In the genomic region with DNA sequence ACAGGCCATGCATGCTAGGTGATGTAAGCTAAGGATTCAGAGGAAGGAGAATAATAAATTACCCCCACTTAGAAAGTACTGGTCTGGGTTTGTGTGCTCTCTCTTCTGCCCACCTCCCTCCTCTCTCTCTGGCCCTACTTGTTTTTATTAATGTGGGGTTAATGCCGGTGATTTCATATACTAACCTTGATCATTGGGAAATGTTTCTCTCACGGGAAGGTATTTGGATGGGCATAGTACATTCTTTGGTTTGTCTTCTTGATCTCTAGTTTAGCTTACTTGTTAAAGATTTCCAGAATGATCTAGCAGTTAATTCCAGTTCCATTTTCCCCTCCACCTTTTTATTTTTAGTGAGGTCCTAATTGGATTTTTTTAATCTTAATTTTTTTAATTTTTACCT, we compare ENCODE assay signal across 15 cellular contexts. TPM values are rescaled to one million over a fixed set of nuclear protein-coding genes. Genes with fewer than 3 reads are reported as not detected.
DNase-seq lines count a peak whose midpoint lies in the region; ATAC-seq and TF ChIP-seq lines count a peak whose summit lies in the region.
"Had no signal": no experiment of that assay in that cellular context is flagged by ENCODE, and none has a peak within 500 bp of the region (broad histone marks: within the 10 kb centered on the region; RNA-seq: fewer than 3 reads in every experiment).

No MANE protein-coding gene starts in this region.

- CTCF ChIA-PET in PC-9 (lab: Charles Lee) = no interaction called here
- CTCF ChIA-PET in mammary epithelial cell (lab: Charles Lee; ENCODE audit: low non-redundant PET) = interaction anchor here (0.6 kb wide), 1 partner anchor 66 kb away, joined by 3 read pairs; no protein-coding TSS in a partner anchor

- H3K27me3 ChIP-seq in PC-9 (ENCODE audit: insufficient read depth, low read depth) = no peaks in the 10 kb centered on the region
- H3K27me3 ChIP-seq in right lobe of liver = no peaks in the 10 kb centered on the region
- no peaks in the 10 kb centered on the region for H3K27me3 ChIP-seq in mammary epithelial cell (ENCODE audit: insufficient read depth, low read length)
- H3K27me3 ChIP-seq in suprapubic skin = no peaks in the 10 kb centered on the region
- H3K27me3 ChIP-seq: BE2C had no signal

- H3F3A ChIP-seq in PC-9 (ENCODE audit: insufficient read depth, low read depth) = peaks cover 35% of the 10 kb centered on the region

- H3K9ac ChIP-seq in mammary epithelial cell (ENCODE audit: insufficient read depth, low read length) = no peak overlapping the region

- no peak overlapping the region for H3K4me2 ChIP-seq in PC-9
- H3K4me2 ChIP-seq in mammary epithelial cell (ENCODE audit: insufficient read depth, low read depth, low read length) = no peak overlapping the region

- peaks cover 38% of the 10 kb centered on the region for H3K4me1 ChIP-seq in PC-9 (replicated peaks; ENCODE audit: insufficient read depth)
- H3K4me1 ChIP-seq in right lobe of liver = peaks cover 0 to 57% (median 19%) of the 10 kb centered on the region in 4 donors
- peaks cover 12% of the 10 kb centered on the region for H3K4me1 ChIP-seq in mammary epithelial cell (ENCODE audit: insufficient read depth, low read length)
- peaks cover 10% of the 10 kb centered on the region for H3K4me1 ChIP-seq in suprapubic skin

- no peaks in the 10 kb centered on the region for H3K9me2 ChIP-seq in PC-9 (ENCODE audit: insufficient read depth)

- H4K20me1 ChIP-seq in PC-9 (ENCODE audit: insufficient read depth) (no peaks in the 10 kb centered on the region), mammary epithelial cell (ENCODE audit: insufficient read depth, low read length) (no peaks in the 10 kb centered on the region)

- in situ Hi-C loops in mammary epithelial cell (cut with MboI; ENCODE audit: low sequenced_read_pairs in 2 of 2) = no loop called here

- TF ChIP-seq POLR2A in right lobe of liver (IDR thresholded peaks at IDR 0.05) = no peak
- TF ChIP-seq POLR2A in suprapubic skin (IDR thresholded peaks at IDR 0.05) = no peak

- TF ChIP-seq EP300 in suprapubic skin (IDR thresholded peaks at IDR 0.05) = no peak

- dilution Hi-C loops in mammary epithelial cell (cut with HindIII; ENCODE audit: low sequenced_read_pairs) = loop anchor here (5.0 kb wide), 1 partner anchor 42 kb away; no protein-coding TSS in a partner anchor

- BruUV-seq in PC-9 (replicated peaks; lab: Mats Ljungman, UMichigan) = no TSS peak
- no TSS peak for BruUV-seq in mammary epithelial cell (replicated peaks; lab: Mats Ljungman, UMichigan)

- peaks cover 96% of the 10 kb centered on the region for H3K79me2 ChIP-seq in PC-9 (ENCODE audit: low read depth)
- H3K79me2 ChIP-seq in mammary epithelial cell (ENCODE audit: insufficient read depth, low read length) = peaks cover 83% of the 10 kb centered on the region

- no peak overlapping the region for H3K4me3 ChIP-seq in PC-9
- no peak overlapping the region for H3K4me3 ChIP-seq in right lobe of liver
- H3K4me3 ChIP-seq in mammary epithelial cell (replicated peaks in 1 of 3; ENCODE audit: insufficient read depth in 1 of 3, low read depth in 2 of 3, low read length in 3 of 3) = no peak overlapping the region
- H3K4me3 ChIP-seq in suprapubic skin = no peak overlapping the region

- 34% methylated on average over 2 of the region's 2 CpGs for WGBS in right lobe of liver (ENCODE audit: insufficient coverage, low coverage, low lambda C conversion rate, missing lambda C conversion rate)
- WGBS in mammary epithelial cell (ENCODE audit: low coverage, missing lambda C conversion rate) = 53% methylated on average over 2 of the region's 2 CpGs
- WGBS in suprapubic skin = 72% methylated on average over 2 of the region's 2 CpGs

- no peak overlapping the region for H2AFZ ChIP-seq in PC-9
- no peak overlapping the region for H2AFZ ChIP-seq in mammary epithelial cell (ENCODE audit: low read depth, low read length)

- ATAC-seq in right lobe of liver (peak; percentile 58 to 65 (median 62)), HG03521 (IDR thresholded peaks at IDR 0.05; ENCODE audit: unreplicated experiment) (no peak), GM19463 (IDR thresholded peaks at IDR 0.05; ENCODE audit: unreplicated experiment) (no peak)

- POLR2A ChIA-PET in PC-9 (lab: Charles Lee; ENCODE audit: unreplicated experiment) = interaction anchor here (0.6 kb wide), 1 partner anchor 17 kb away, joined by 4 read pairs; no protein-coding TSS in a partner anchor

- H3K9me3 ChIP-seq in PC-9 (ENCODE audit: insufficient read depth, low read depth) (no peaks in the 10 kb centered on the region), right lobe of liver (no peaks in the 10 kb centered on the region), mammary epithelial cell (replicated peaks; ENCODE audit: insufficient read depth, low read length) (no peaks in the 10 kb centered on the region), suprapubic skin (no peaks in the 10 kb centered on the region)
- H3K9me3 ChIP-seq: BE2C had no signal

- H3K27ac ChIP-seq in PC-9 (0 out of 2 replicates have a peak overlapping the region, but pooled peaks have one; percentile 22), right lobe of liver (peak overlapping the region; percentile 14 to 84 (median 80)), mammary epithelial cell (ENCODE audit: insufficient read depth, low read depth, low read length) (no peak overlapping the region), suprapubic skin (no peak overlapping the region)
- H3K27ac ChIP-seq: C4-2B had no signal

- H3K36me3 ChIP-seq in PC-9 (ENCODE audit: low read depth) (0 out of 2 replicates have a peak, but pooled peaks cover 2% of the 10 kb centered on the region), right lobe of liver (no peaks in the 10 kb centered on the region), mammary epithelial cell (ENCODE audit: insufficient read depth, low read length) (no peaks in the 10 kb centered on the region), suprapubic skin (no peaks in the 10 kb centered on the region)
- H3K36me3 ChIP-seq: BE2C had no signal

- intact Hi-C loops in PC-9 (cut with micrococcal nuclease; ENCODE audit: unreplicated experiment) = no loop called here
- intact Hi-C loops in right lobe of liver (cut with DNase I) = no loop called here
- intact Hi-C loops in mammary epithelial cell (cut with micrococcal nuclease) = no loop called here

- DNase-seq in EH (ENCODE audit: low read depth) (peak; percentile 47), PC-9 (no peak), amniotic epithelial cell (ENCODE audit: low read depth) (peak; percentile 50), right lobe of liver (no peak), mammary epithelial cell (no peak), suprapubic skin (ENCODE audit: low spot score in 2 of 2) (no peak)
- DNase-seq: BE2C; CD4-positive, alpha-beta memory T cell; DMS79; EL; HCEC 1CT; HFFc6 had no signal

- TF ChIP-seq CTCF in PC-9 (conservative IDR thresholded peaks at IDR 0.05) (no peak), right lobe of liver (IDR thresholded peaks at IDR 0.05) (no peak), mammary epithelial cell (conservative IDR thresholded peaks at IDR 0.05 in 1 of 2, IDR thresholded peaks at IDR 0.05 in 1 of 2; ENCODE audit: extremely low read depth in 1 of 2, insufficient read depth in 1 of 2, low read depth in 1 of 2, low read length in 2 of 2) (no peak), suprapubic skin (IDR thresholded peaks at IDR 0.05) (no peak)

RNA-seq across cellular contexts. Expression of a gene that starts 24.6 kb away (rescaled TPM):
- total RNA-seq in PC-9 (2021) (87.8 and 104 TPM in 2 replicates), right lobe of liver (10 to 100 TPM; 33.5 to 54.4 (median 47.8) TPM), mammary epithelial cell (10 to 100 TPM; 45.7 to 45.8 TPM), suprapubic skin (10 to 100 TPM; 33.9 to 54.2 (median 46.5) TPM)
- 18.1 TPM for polyA plus RNA-seq in mammary epithelial cell
- polyA minus RNA-seq in mammary epithelial cell = 75.1 TPM

RNA-seq across cellular contexts. Expression of a gene that starts 34.8 kb away (rescaled TPM):
- 332 and 411 TPM in 2 replicates for total RNA-seq in PC-9 (2021)
- total RNA-seq in right lobe of liver = 10 to 100 TPM; 67.2 to 82.6 (median 73.6) TPM
- total RNA-seq in mammary epithelial cell = 100 to 1,000 TPM in 1 of 2 donors, 10 to 100 TPM in 1; 67.5 to 257 TPM
- 295 TPM for polyA plus RNA-seq in mammary epithelial cell
- 220 TPM for polyA minus RNA-seq in mammary epithelial cell
- total RNA-seq in suprapubic skin = 10 to 100 TPM; 50.6 to 93.3 (median 75.0) TPM

Comparison
In these comparisons a context has a peak if more than half of its experiments do, and no peak if none do; other contexts are left out.
1. DNase-seq: peak in EH (single experiment) and amniotic epithelial cell (single experiment); none in PC-9 (0 of 2), right lobe of liver (0 of 3), mammary epithelial cell (single experiment) and suprapubic skin (0 of 2).
2. H3K27ac ChIP-seq: peak in PC-9 (single experiment) and right lobe of liver (3 of 3); none in mammary epithelial cell (single experiment) and suprapubic skin (single experiment).
3. ATAC-seq: peak in right lobe of liver (4 of 4); none in HG03521 (single experiment) and GM19463 (single experiment).